In the genomic region with DNA sequence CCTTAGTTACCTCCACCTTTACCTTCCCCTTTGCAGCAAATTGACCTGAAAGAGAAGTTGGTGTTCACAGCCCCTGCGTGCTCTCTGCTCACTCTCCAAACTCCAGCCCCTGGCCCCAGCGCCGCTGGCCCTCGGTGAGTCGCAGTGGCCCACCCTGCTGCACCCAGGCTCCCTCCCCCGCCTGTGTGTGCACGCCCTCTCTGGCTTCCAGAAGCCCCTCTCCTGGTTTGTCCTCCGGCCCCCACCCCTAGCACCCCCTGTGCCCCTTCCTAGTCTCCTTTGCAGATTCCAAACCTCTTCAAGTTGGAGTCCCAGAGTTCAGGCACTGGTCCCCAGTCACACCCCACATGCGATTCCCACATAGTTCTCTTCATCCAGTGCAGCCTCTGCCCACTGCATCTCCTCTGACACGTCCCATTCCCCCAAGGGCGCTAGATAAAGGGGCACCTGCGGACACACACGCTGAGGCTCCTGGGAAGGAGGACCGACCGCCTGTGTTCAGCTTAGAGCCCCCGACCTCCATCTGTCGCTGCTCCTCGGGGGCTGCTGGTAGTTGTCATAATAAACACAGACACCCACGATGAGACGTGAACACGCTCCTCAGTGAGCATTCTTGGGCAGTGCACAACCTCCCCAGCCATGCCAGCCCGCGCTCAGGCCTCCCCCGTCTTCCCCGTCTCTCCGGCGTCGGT, we compare ENCODE assay signal across 6 cellular contexts. TPM values are rescaled to one million over a fixed set of nuclear protein-coding genes. Genes with fewer than 3 reads are reported as not detected.
DNase-seq lines count a peak whose midpoint lies in the region; ATAC-seq, FAIRE-seq and TF ChIP-seq lines count a peak whose summit lies in the region.

No MANE protein-coding gene starts in this region.

- H3K9me3 ChIP-seq in BE2C (no peaks in the 10 kb centered on the region), keratinocyte (ENCODE audit: control insufficient read depth, low read depth, low read length) (no peaks in the 10 kb centered on the region)

- TF ChIP-seq CTCF in BE2C (IDR thresholded peaks at IDR 0.05; ENCODE audit: low read depth, low read length) (no peak), RWPE1 (conservative IDR thresholded peaks at IDR 0.05; ENCODE audit: low read depth) (no peak), keratinocyte (optimal IDR thresholded peaks at IDR 0.05 in 1 of 3, IDR thresholded peaks at IDR 0.05 in 1 of 3, conservative IDR thresholded peaks at IDR 0.05 in 1 of 3; ENCODE audit: extremely low read depth in 1 of 3, insufficient read depth in 2 of 3, low read length in 3 of 3) (no peak)

- POLR2A ChIA-PET in RWPE1 (lab: Yijun Ruan, JAX; ENCODE audit: low non-redundant PET) = interaction anchor here (0.6 kb wide), 1 partner anchor 25 kb away, joined by 4 read pairs; no protein-coding TSS in a partner anchor

- dilution Hi-C loops in keratinocyte (cut with MboI; ENCODE audit: extremely low pct_ligation_motif_present, low sequenced_read_pairs) = no loop called here

- H3K36me3 ChIP-seq in BE2C (no peaks in the 10 kb centered on the region), keratinocyte (ENCODE audit: control insufficient read depth in 2 of 2, extremely low read depth in 1 of 2, insufficient read depth in 2 of 2, low read length in 2 of 2) (peaks cover 2 to 4% of the 10 kb centered on the region in 2 experiments)

- no peak for ATAC-seq in GM19397 (IDR thresholded peaks at IDR 0.05; ENCODE audit: unreplicated experiment)

- no peak for FAIRE-seq in keratinocyte (lab: Jason Lieb, UNC)

- H4K20me1 ChIP-seq in keratinocyte (ENCODE audit: control insufficient read depth, extremely low read depth, insufficient read depth, low read length) = peaks cover 27% of the 10 kb centered on the region

- CTCF ChIA-PET in RWPE1 (lab: Yijun Ruan, JAX) = no interaction called here

- H3K4me1 ChIP-seq in BE2C (no peaks in the 10 kb centered on the region), keratinocyte (ENCODE audit: control insufficient read depth, extremely low read depth, insufficient read depth, low read length) (peaks cover 33% of the 10 kb centered on the region)

- DNase-seq in BE2C = no peak
- no peak for DNase-seq in RWPE1 (ENCODE audit: low spot score)
- no peak for DNase-seq in keratinocyte (ENCODE audit: low read depth, low spot score)
- no peak for DNase-seq in stimulated activated CD4-positive, alpha-beta T cell treated with anti-CD3 and anti-CD28 coated beads, Interleukin-2, amount 100 ng/mL, for 48 hours
- DNase-seq in NCI-H128 (lab: John Stamatoyannopoulos, UW; ENCODE audit: unreplicated experiment) = no peak

- H3K9me1 ChIP-seq in keratinocyte (ENCODE audit: control insufficient read depth, extremely low read depth, insufficient read depth, low read length) = peaks cover 8% of the 10 kb centered on the region

- H2AFZ ChIP-seq in keratinocyte (ENCODE audit: control insufficient read depth, low read length) = peak overlapping the region; percentile 80

- H3K27ac ChIP-seq in RWPE1 = peak overlapping the region; percentile 94
- H3K27ac ChIP-seq in keratinocyte (ENCODE audit: control insufficient read depth, insufficient read depth, low read length) = no peak overlapping the region

- peak overlapping the region; percentile 58 for H3K9ac ChIP-seq in keratinocyte (ENCODE audit: control insufficient read depth, extremely low read depth, insufficient read depth, low read length)

- no peaks in the 10 kb centered on the region; the same call in 1 of the 2 replicates for H3K27me3 ChIP-seq in BE2C
- no peaks in the 10 kb centered on the region for H3K27me3 ChIP-seq in keratinocyte (ENCODE audit: control insufficient read depth, extremely low read depth, insufficient read depth, low read length)

- H3K79me2 ChIP-seq in keratinocyte (ENCODE audit: control insufficient read depth, insufficient read depth, low read length) = peaks cover 31% of the 10 kb centered on the region

- peak overlapping the region; percentile 89 for H3K4me2 ChIP-seq in keratinocyte (ENCODE audit: control insufficient read depth, extremely low read depth, insufficient read depth, low read depth, low read length)

- H3K4me3 ChIP-seq in BE2C (ENCODE audit: low read depth, low read length) = peak overlapping the region; percentile 61
- peak overlapping the region; percentile 54 to 73 (median 68) for H3K4me3 ChIP-seq in keratinocyte (ENCODE audit: control insufficient read depth in 2 of 3, extremely low read depth in 1 of 3, insufficient read depth in 2 of 3, low read depth in 1 of 3, low read length in 3 of 3)

RNA-seq across cellular contexts. Expression of a gene that starts 1.5 kb away (rescaled TPM):
- 36.2 TPM for polyA plus RNA-seq in BE2C (2012; ENCODE audit: insufficient read depth, insufficient read length, low read depth)
- 10.7 to 15.2 TPM (median 13.7 TPM) in 3 replicates for polyA plus RNA-seq in keratinocyte
- 8.8 TPM for polyA plus RNA-seq in keratinocyte (2011; ENCODE audit: low read depth)
- 5.8 and 13.6 TPM in 2 replicates for polyA plus RNA-seq in keratinocyte (2011; cell fraction: cytosol; rRNA removed)
- 27.9 and 36.6 TPM in 2 replicates for polyA plus RNA-seq in keratinocyte (2011; cell fraction: nucleus; rRNA removed)
- 10.3 and 23.2 TPM in 2 replicates for polyA plus RNA-seq in keratinocyte (2012; ENCODE audit: low replicate concordance)
- polyA minus RNA-seq in keratinocyte = 10.0 to 29.1 TPM (median 12.6 TPM) in 3 replicates
- polyA minus RNA-seq in keratinocyte (2011; cell fraction: cytosol; rRNA and poly(A)+ RNA removed) = 18.0 TPM
- 32.3 and 38.0 TPM in 2 replicates for polyA minus RNA-seq in keratinocyte (2011; cell fraction: nucleus; rRNA and poly(A)+ RNA removed)

RNA-seq across cellular contexts. Expression of a gene that starts 14.0 kb away (rescaled TPM):
- polyA plus RNA-seq in BE2C (2012; ENCODE audit: insufficient read depth, insufficient read length, low read depth) = 3.7 TPM
- 23.1 to 63.6 TPM (median 24.3 TPM) in 3 replicates for polyA plus RNA-seq in keratinocyte
- 11.0 TPM for polyA plus RNA-seq in keratinocyte (2011; ENCODE audit: low read depth)
- 11.0 and 33.6 TPM in 2 replicates for polyA plus RNA-seq in keratinocyte (2011; cell fraction: cytosol; rRNA removed)
- polyA plus RNA-seq in keratinocyte (2011; cell fraction: nucleus; rRNA removed) = 91.2 and 106 TPM in 2 replicates
- polyA plus RNA-seq in keratinocyte (2012; ENCODE audit: low replicate concordance) = 23.0 and 32.2 TPM in 2 replicates
- 10.4 to 19.1 TPM (median 15.0 TPM) in 3 replicates for polyA minus RNA-seq in keratinocyte
- polyA minus RNA-seq in keratinocyte (2011; cell fraction: cytosol; rRNA and poly(A)+ RNA removed) = 56.2 TPM
- polyA minus RNA-seq in keratinocyte (2011; cell fraction: nucleus; rRNA and poly(A)+ RNA removed) = 30.8 and 35.3 TPM in 2 replicates

RNA-seq across cellular contexts. Expression of a gene that starts 14.2 kb away (rescaled TPM):
- not detected for polyA plus RNA-seq in BE2C (2012; ENCODE audit: insufficient read depth, insufficient read length, low read depth)
- polyA plus RNA-seq in keratinocyte = 0.94 to 1.5 TPM (median 1.2 TPM) in 3 replicates
- polyA plus RNA-seq in keratinocyte (2011; ENCODE audit: low read depth) = 1.7 TPM
- 0.13 and 0.73 TPM in 2 replicates for polyA plus RNA-seq in keratinocyte (2011; cell fraction: cytosol; rRNA removed)
- polyA plus RNA-seq in keratinocyte (2011; cell fraction: nucleus; rRNA removed) = 4.6 and 7.2 TPM in 2 replicates
- polyA plus RNA-seq in keratinocyte (2012; ENCODE audit: low replicate concordance) = 0.81 and 1.4 TPM in 2 replicates
- polyA minus RNA-seq in keratinocyte = 0.13 to 0.58 TPM (median 0.49 TPM) in 3 replicates
- 1.2 TPM for polyA minus RNA-seq in keratinocyte (2011; cell fraction: cytosol; rRNA and poly(A)+ RNA removed)
- 0.31 and 1.2 TPM in 2 replicates for polyA minus RNA-seq in keratinocyte (2011; cell fraction: nucleus; rRNA and poly(A)+ RNA removed)

RNA-seq across cellular contexts. Expression of a gene that starts 37.5 kb away (rescaled TPM):
- 0.42 TPM for polyA plus RNA-seq in BE2C (2012; ENCODE audit: insufficient read depth, insufficient read length, low read depth)
- polyA plus RNA-seq in keratinocyte = 0.14 to 0.44 TPM (median 0.28 TPM) in 3 replicates
- not detected for polyA plus RNA-seq in keratinocyte (2011; ENCODE audit: low read depth)
- polyA plus RNA-seq in keratinocyte (2011; cell fraction: cytosol; rRNA removed) = 0.09 and 0.18 TPM in 2 replicates
- polyA plus RNA-seq in keratinocyte (2011; cell fraction: nucleus; rRNA removed) = 0.53 and 1.1 TPM in 2 replicates
- polyA plus RNA-seq in keratinocyte (2012; ENCODE audit: low replicate concordance) = 0.39 and 0.45 TPM in 2 replicates
- polyA minus RNA-seq in keratinocyte = 0.26 to 0.38 TPM (median 0.30 TPM) in 3 replicates
- not detected for polyA minus RNA-seq in keratinocyte (2011; cell fraction: cytosol; rRNA and poly(A)+ RNA removed)
- polyA minus RNA-seq in keratinocyte (2011; cell fraction: nucleus; rRNA and poly(A)+ RNA removed) = 0.23 and 0.63 TPM in 2 replicates

RNA-seq across cellular contexts. Expression of a gene that starts 39.4 kb away (rescaled TPM):
- polyA plus RNA-seq in BE2C (2012; ENCODE audit: insufficient read depth, insufficient read length, low read depth) = 195 TPM
- polyA plus RNA-seq in keratinocyte = 112 to 164 TPM (median 122 TPM) in 3 replicates
- polyA plus RNA-seq in keratinocyte (2011; ENCODE audit: low read depth) = 109 TPM
- 105 and 178 TPM in 2 replicates for polyA plus RNA-seq in keratinocyte (2011; cell fraction: cytosol; rRNA removed)
- polyA plus RNA-seq in keratinocyte (2011; cell fraction: nucleus; rRNA removed) = 175 and 179 TPM in 2 replicates
- polyA plus RNA-seq in keratinocyte (2012; ENCODE audit: low replicate concordance) = 115 and 238 TPM in 2 replicates
- polyA minus RNA-seq in keratinocyte = 143 to 287 TPM (median 170 TPM) in 3 replicates
- 122 TPM for polyA minus RNA-seq in keratinocyte (2011; cell fraction: cytosol; rRNA and poly(A)+ RNA removed)
- polyA minus RNA-seq in keratinocyte (2011; cell fraction: nucleus; rRNA and poly(A)+ RNA removed) = 24.8 and 25.6 TPM in 2 replicates
